Comparison of ENCODE assay signal across 1 cellular context in genomic region chr10:43136432-43136831, GRCh38.
TF ChIP-seq lines count a peak whose summit lies in the region.

No MANE protein-coding gene starts in this region.

TF ChIP-seq in GM23338, 12 proteins besides CTCF, POLR2A, EP300 and RAD21 (continued from another document):
- no peak for TF ChIP-seq ZNF462 (CRISPR knock-in tag; IDR thresholded peaks at IDR 0.05)
- TF ChIP-seq ZNF114 (CRISPR knock-in tag; IDR thresholded peaks at IDR 0.05) = no peak
- TF ChIP-seq ETS1 (IDR thresholded peaks at IDR 0.05) = no peak
